19 cellular contexts compared by ENCODE assay signal in genomic region chr2:27304488-27305240, GRCh38. TPM values are rescaled to one million over a fixed set of nuclear protein-coding genes. Genes with fewer than 3 reads are reported as not detected.
DNase-seq lines count a peak whose midpoint lies in the region; ATAC-seq, FAIRE-seq and TF ChIP-seq lines count a peak whose summit lies in the region.
"Had no signal": no experiment of that assay in that cellular context is flagged by ENCODE, and none has a peak within 500 bp of the region (broad histone marks: within the 10 kb centered on the region; RNA-seq: fewer than 3 reads in every experiment).

No MANE protein-coding gene starts in this region.

- peak; percentile 9; the same call in 2 of the 3 replicates for ATAC-seq in HepG2
- ATAC-seq in right lobe of liver = no peak
- ATAC-seq in GM18858 (IDR thresholded peaks at IDR 0.05; ENCODE audit: unreplicated experiment) = no peak
- ATAC-seq in GM18861 (IDR thresholded peaks at IDR 0.05; ENCODE audit: unreplicated experiment) = no peak
- ATAC-seq: CD8-positive, alpha-beta T cell had no signal

- TF ChIP-seq POLR2A in HepG2 (IDR thresholded peaks at IDR 0.05; ENCODE audit: insufficient read depth in 1 of 2, low read depth in 2 of 2, low read length in 2 of 2) = no peak
- no peak for TF ChIP-seq POLR2A in right lobe of liver (IDR thresholded peaks at IDR 0.05)

- no peak overlapping the region for H3K4me2 ChIP-seq in HepG2 (ENCODE audit: low read depth, low read length)

- H3K79me2 ChIP-seq in HepG2 (ENCODE audit: insufficient read depth, low read length) = no peaks in the 10 kb centered on the region

- POLR2A ChIA-PET in HepG2 (lab: Yijun Ruan, JAX) = interaction anchor here (0.7 to 1.1 kb wide), 2 partner anchors 16 to 52 kb away, joined by 3 read pairs; partner anchors contain the start of gene GTF3C2

- H4K20me1 ChIP-seq in HepG2 (ENCODE audit: insufficient read depth, low read length) = no peaks in the 10 kb centered on the region

- no peak overlapping the region for H2AFZ ChIP-seq in HepG2 (ENCODE audit: low read length)
- H2AFZ ChIP-seq: GM23248 had no signal

- H3K27ac ChIP-seq in HepG2 (ENCODE audit: extremely low read length, insufficient read depth, low read length) = no peak overlapping the region
- H3K27ac ChIP-seq in right lobe of liver = no peak overlapping the region
- H3K27ac ChIP-seq: 22Rv1, GM23248 had no signal

- intact Hi-C loops in HepG2 (cut with micrococcal nuclease; ENCODE audit: unreplicated experiment) = no loop called here
- intact Hi-C loops in right lobe of liver (cut with DNase I) = loop anchor here in 1 of 2 donors (10.0 kb wide), 1 partner anchor 50 kb away; no protein-coding TSS in a partner anchor
- intact Hi-C loops in posterior vena cava (cut with DNase I) = no loop called here

- H3K4me3 ChIP-seq in HepG2 (replicated peaks in 1 of 3; ENCODE audit: insufficient read depth in 1 of 3, low read depth in 2 of 3, low read length in 3 of 3) = no peak overlapping the region
- no peak overlapping the region for H3K4me3 ChIP-seq in right lobe of liver
- H3K4me3 ChIP-seq: GM23248 had no signal

- H3K4me1 ChIP-seq in HepG2 (ENCODE audit: insufficient read depth, low read length) (peaks cover 20% of the 10 kb centered on the region), right lobe of liver (peaks cover 0 to 21% (median 2%) of the 10 kb centered on the region in 4 donors)

- no peak for FAIRE-seq in HepG2 (lab: Jason Lieb, UNC)
- FAIRE-seq: D721Med, HTR-8/SVneo had no signal

- CTCF ChIA-PET in HepG2 (lab: Yijun Ruan, JAX; ENCODE audit: low intra/inter-chr PET ratio, low total read pairs) = interaction anchor here (2.6 kb wide), 1 partner anchor 54 kb away, joined by 38 read pairs; no protein-coding TSS in a partner anchor

- in situ Hi-C loops in HepG2 (cut with HindIII; ENCODE audit: extremely low pct_ligation_motif_present, low pct_unique_long_range_greater_than_20kb) = no loop called here

- H3K9me3 ChIP-seq in HepG2 (ENCODE audit: low read length) = no peaks in the 10 kb centered on the region
- no peaks in the 10 kb centered on the region for H3K9me3 ChIP-seq in right lobe of liver

- DNase-seq in DMS53 (lab: John Stamatoyannopoulos, UW) (peak; percentile 16), DMS53 treated with DMSO at 0.1 percent for 48 hours (lab: John Stamatoyannopoulos, UW; ENCODE audit: unreplicated experiment) (no peak), HepG2 (ENCODE audit: low spot score) (no peak), right lobe of liver (no peak), posterior vena cava (ENCODE audit: low spot score) (peak; percentile 32)
- DNase-seq: CD8-positive, alpha-beta T cell; COR-L47; DMS153; GF-D8; GM23248; H9; KBM-7 had no signal

- no peak for TF ChIP-seq EP300 in HepG2 (IDR thresholded peaks at IDR 0.05; ENCODE audit: low read depth in 2 of 2, low read length in 2 of 2)
- TF ChIP-seq EP300 in HepG2 (CRISPR knock-in tag; IDR thresholded peaks at IDR 0.05; ENCODE audit: borderline replicate concordance) = no peak

- H3K27me3 ChIP-seq in HepG2 (ENCODE audit: control insufficient read depth in 1 of 2, insufficient read depth in 2 of 2, low read length in 2 of 2) (peaks cover 0 to 5% of the 10 kb centered on the region in 2 experiments; a peak in 3 of 5 replicates), right lobe of liver (peaks cover 0 to 10% of the 10 kb centered on the region in 2 donors)

- 51% methylated on average over 11 of the region's 13 CpGs for WGBS in HepG2 (ENCODE audit: low lambda C conversion rate)
- 74% methylated on average over 5 of the region's 13 CpGs for WGBS in right lobe of liver (ENCODE audit: insufficient coverage, low coverage, low lambda C conversion rate, missing lambda C conversion rate)

- no TSS peak for BruUV-seq in HepG2 (replicated peaks; lab: Mats Ljungman, UMichigan)

- H3K36me3 ChIP-seq in HepG2 (replicated peaks in 1 of 2; ENCODE audit: control insufficient read depth in 1 of 2, insufficient read depth in 2 of 2, low read length in 2 of 2) = no peaks in the 10 kb centered on the region; a peak in 2 of 5 replicates
- no peaks in the 10 kb centered on the region for H3K36me3 ChIP-seq in right lobe of liver

- TF ChIP-seq RAD21 in HepG2 (CRISPR knock-in tag; IDR thresholded peaks at IDR 0.05) = no peak

- H3K9ac ChIP-seq in HepG2 (ENCODE audit: insufficient read depth, low read depth, low read length) = no peak overlapping the region
- H3K9ac ChIP-seq: GM23248 had no signal

- TF ChIP-seq CTCF in HepG2 (CRISPR knock-in tag; IDR thresholded peaks at IDR 0.05) = no peak
- TF ChIP-seq CTCF in right lobe of liver (IDR thresholded peaks at IDR 0.05) = no peak

RNA-seq across cellular contexts. Expression of gene UCN, which starts 3.6 kb away (rescaled TPM):
- total RNA-seq in HepG2 (2016; rRNA removed; fragmentation: Illumina TruSeq; extraction: Trizol) (0.36 and 1.2 TPM in 2 replicates), right lobe of liver (1 to 10 TPM in 5 of 6 experiments, under 1 TPM in 1; 0.88 to 4.3 (median 1.6) TPM), posterior vena cava (1 to 10 TPM in 1 of 2 donors, under 1 TPM in 1; 0.95 to 1.2 TPM)
- total RNA-seq in HepG2 (2016; cell fraction: cytosol; rRNA removed; fragmentation: Illumina TruSeq; extraction: Trizol; ENCODE audit: low read depth) = not detected in 2 replicates
- total RNA-seq in HepG2 (2016; cell fraction: insoluble cytoplasmic fraction; rRNA removed; fragmentation: Illumina TruSeq; extraction: Trizol) = 0.25 and 0.54 TPM in 2 replicates
- total RNA-seq in HepG2 (2016; cell fraction: membrane; rRNA removed; fragmentation: Illumina TruSeq; extraction: Trizol) = 0.24 and 0.25 TPM in 2 replicates
- 0.53 and 1.4 TPM in 2 replicates for total RNA-seq in HepG2 (2016; cell fraction: nucleus; rRNA removed; fragmentation: Illumina TruSeq; extraction: Trizol)
- 2.3 and 2.6 TPM in 2 replicates for polyA plus RNA-seq in HepG2 (2011; rRNA removed)
- polyA plus RNA-seq in HepG2 (2011; cell fraction: cytosol; rRNA removed) = 1.3 and 2.9 TPM in 2 replicates
- 22.6 and 33.5 TPM in 2 replicates for polyA plus RNA-seq in HepG2 (2011; cell fraction: nucleus; rRNA removed)
- 1.8 TPM in 2 replicates for polyA plus RNA-seq in HepG2 (2012)
- polyA plus RNA-seq in HepG2 (2016; cell fraction: cytosol; fragmentation: Illumina TruSeq; extraction: Trizol; ENCODE audit: low read depth) = 0.14 TPM in 1 of 2 replicates, not detected in the other
- polyA plus RNA-seq in HepG2 (2016; cell fraction: insoluble cytoplasmic fraction; fragmentation: Illumina TruSeq; extraction: Trizol; ENCODE audit: low read depth) = 0.46 TPM in 1 of 2 replicates, not detected in the other
- 0.25 TPM in 1 of 2 replicates, not detected in the other for polyA plus RNA-seq in HepG2 (2016; cell fraction: membrane; fragmentation: Illumina TruSeq; extraction: Trizol; ENCODE audit: low read depth)
- polyA plus RNA-seq in HepG2 (2016; cell fraction: nucleus; fragmentation: Illumina TruSeq; extraction: Trizol; ENCODE audit: insufficient read depth, low read depth) = 2.6 and 2.7 TPM in 2 replicates
- polyA minus RNA-seq in HepG2 (2011; rRNA and poly(A)+ RNA removed; ENCODE audit: low replicate concordance) = 0.54 and 2.7 TPM in 2 replicates
- not detected in 2 replicates for polyA minus RNA-seq in HepG2 (2011; cell fraction: cytosol; rRNA and poly(A)+ RNA removed)
- 1.7 and 2.1 TPM in 2 replicates for polyA minus RNA-seq in HepG2 (2011; cell fraction: nucleus; rRNA and poly(A)+ RNA removed)
- total RNA-seq: GM23248 had no signal

RNA-seq across cellular contexts. Expression of gene MPV17, which starts 18.2 kb away (rescaled TPM):
- 37.0 and 48.9 TPM in 2 replicates for total RNA-seq in HepG2 (2016; rRNA removed; fragmentation: Illumina TruSeq; extraction: Trizol)
- total RNA-seq in HepG2 (2016; cell fraction: cytosol; rRNA removed; fragmentation: Illumina TruSeq; extraction: Trizol; ENCODE audit: low read depth) = 20.8 and 25.9 TPM in 2 replicates
- total RNA-seq in HepG2 (2016; cell fraction: insoluble cytoplasmic fraction; rRNA removed; fragmentation: Illumina TruSeq; extraction: Trizol) = 42.7 and 51.6 TPM in 2 replicates
- total RNA-seq in HepG2 (2016; cell fraction: membrane; rRNA removed; fragmentation: Illumina TruSeq; extraction: Trizol) = 26.7 and 29.9 TPM in 2 replicates
- total RNA-seq in HepG2 (2016; cell fraction: nucleus; rRNA removed; fragmentation: Illumina TruSeq; extraction: Trizol) = 42.0 and 44.6 TPM in 2 replicates
- polyA plus RNA-seq in HepG2 (2011; rRNA removed) = 119 and 129 TPM in 2 replicates
- polyA plus RNA-seq in HepG2 (2011; cell fraction: cytosol; rRNA removed) = 118 and 122 TPM in 2 replicates
- polyA plus RNA-seq in HepG2 (2011; cell fraction: nucleus; rRNA removed) = 242 and 245 TPM in 2 replicates
- polyA plus RNA-seq in HepG2 (2012) = 63.5 and 90.0 TPM in 2 replicates
- 24.1 and 27.7 TPM in 2 replicates for polyA plus RNA-seq in HepG2 (2016; cell fraction: cytosol; fragmentation: Illumina TruSeq; extraction: Trizol; ENCODE audit: low read depth)
- 63.3 and 64.7 TPM in 2 replicates for polyA plus RNA-seq in HepG2 (2016; cell fraction: insoluble cytoplasmic fraction; fragmentation: Illumina TruSeq; extraction: Trizol; ENCODE audit: low read depth)
- polyA plus RNA-seq in HepG2 (2016; cell fraction: membrane; fragmentation: Illumina TruSeq; extraction: Trizol; ENCODE audit: low read depth) = 36.5 and 39.6 TPM in 2 replicates
- 101 and 104 TPM in 2 replicates for polyA plus RNA-seq in HepG2 (2016; cell fraction: nucleus; fragmentation: Illumina TruSeq; extraction: Trizol; ENCODE audit: insufficient read depth, low read depth)
- polyA minus RNA-seq in HepG2 (2011; rRNA and poly(A)+ RNA removed; ENCODE audit: low replicate concordance) = 155 and 173 TPM in 2 replicates
- polyA minus RNA-seq in HepG2 (2011; cell fraction: cytosol; rRNA and poly(A)+ RNA removed) = 37.4 and 40.5 TPM in 2 replicates
- polyA minus RNA-seq in HepG2 (2011; cell fraction: nucleus; rRNA and poly(A)+ RNA removed) = 76.9 and 109 TPM in 2 replicates
- 10 to 100 TPM; 17.2 to 82.3 (median 30.4) TPM for total RNA-seq in right lobe of liver
- total RNA-seq in posterior vena cava = 10 to 100 TPM; 59.3 to 69.0 TPM

RNA-seq across cellular contexts. Expression of gene TRIM54, which starts 22.4 kb away (rescaled TPM):
- total RNA-seq in HepG2 (2016; rRNA removed; fragmentation: Illumina TruSeq; extraction: Trizol) (0.07 TPM in 1 of 2 replicates, not detected in the other), right lobe of liver (under 1 TPM in 2 of 6 experiments, not detected in 4; 0.14 to 0.25 TPM), posterior vena cava (under 1 TPM; 0.32 to 0.52 TPM)
- not detected in 2 replicates for total RNA-seq in HepG2 (2016; cell fraction: cytosol; rRNA removed; fragmentation: Illumina TruSeq; extraction: Trizol; ENCODE audit: low read depth)
- total RNA-seq in HepG2 (2016; cell fraction: insoluble cytoplasmic fraction; rRNA removed; fragmentation: Illumina TruSeq; extraction: Trizol) = 0.12 and 0.19 TPM in 2 replicates
- total RNA-seq in HepG2 (2016; cell fraction: membrane; rRNA removed; fragmentation: Illumina TruSeq; extraction: Trizol) = 0.07 TPM in 1 of 2 replicates, not detected in the other
- 0.65 TPM in 1 of 2 replicates, not detected in the other for total RNA-seq in HepG2 (2016; cell fraction: nucleus; rRNA removed; fragmentation: Illumina TruSeq; extraction: Trizol)
- polyA plus RNA-seq in HepG2 (2011; rRNA removed) = 0.13 and 0.14 TPM in 2 replicates
- polyA plus RNA-seq in HepG2 (2011; cell fraction: cytosol; rRNA removed) = 0.12 and 0.23 TPM in 2 replicates
- 0.37 and 0.42 TPM in 2 replicates for polyA plus RNA-seq in HepG2 (2011; cell fraction: nucleus; rRNA removed)
- 0.09 and 0.24 TPM in 2 replicates for polyA plus RNA-seq in HepG2 (2012)
- polyA plus RNA-seq in HepG2 (2016; cell fraction: cytosol; fragmentation: Illumina TruSeq; extraction: Trizol; ENCODE audit: low read depth) = not detected in 2 replicates
- 0.20 TPM in 1 of 2 replicates, not detected in the other for polyA plus RNA-seq in HepG2 (2016; cell fraction: insoluble cytoplasmic fraction; fragmentation: Illumina TruSeq; extraction: Trizol; ENCODE audit: low read depth)
- polyA plus RNA-seq in HepG2 (2016; cell fraction: membrane; fragmentation: Illumina TruSeq; extraction: Trizol; ENCODE audit: low read depth) = not detected in 2 replicates
- 0.52 TPM in 1 of 2 replicates, not detected in the other for polyA plus RNA-seq in HepG2 (2016; cell fraction: nucleus; fragmentation: Illumina TruSeq; extraction: Trizol; ENCODE audit: insufficient read depth, low read depth)
- 1.4 TPM in 1 of 2 replicates, not detected in the other for polyA minus RNA-seq in HepG2 (2011; rRNA and poly(A)+ RNA removed; ENCODE audit: low replicate concordance)
- not detected in 2 replicates for polyA minus RNA-seq in HepG2 (2011; cell fraction: cytosol; rRNA and poly(A)+ RNA removed)
- polyA minus RNA-seq in HepG2 (2011; cell fraction: nucleus; rRNA and poly(A)+ RNA removed) = not detected in 2 replicates
- total RNA-seq: CD8-positive, alpha-beta T cell; GM23248 had no signal
- polyA plus RNA-seq: BJ, CD14-positive monocyte, GM23248 had no signal

RNA-seq across cellular contexts. Expression of gene DNAJC5G, which starts 29.4 kb away (rescaled TPM):
- total RNA-seq in HepG2 (2016; rRNA removed; fragmentation: Illumina TruSeq; extraction: Trizol) (not detected in 2 replicates), right lobe of liver (not detected), posterior vena cava (1 to 10 TPM in 1 of 2 donors, under 1 TPM in 1; 0.19 to 1.0 TPM)
- total RNA-seq in HepG2 (2016; cell fraction: cytosol; rRNA removed; fragmentation: Illumina TruSeq; extraction: Trizol; ENCODE audit: low read depth) = not detected in 2 replicates
- not detected in 2 replicates for total RNA-seq in HepG2 (2016; cell fraction: insoluble cytoplasmic fraction; rRNA removed; fragmentation: Illumina TruSeq; extraction: Trizol)
- not detected in 2 replicates for total RNA-seq in HepG2 (2016; cell fraction: membrane; rRNA removed; fragmentation: Illumina TruSeq; extraction: Trizol)
- not detected in 2 replicates for total RNA-seq in HepG2 (2016; cell fraction: nucleus; rRNA removed; fragmentation: Illumina TruSeq; extraction: Trizol)
- 0.05 and 0.07 TPM in 2 replicates for polyA plus RNA-seq in HepG2 (2011; rRNA removed)
- polyA plus RNA-seq in HepG2 (2011; cell fraction: cytosol; rRNA removed) = not detected in 2 replicates
- polyA plus RNA-seq in HepG2 (2011; cell fraction: nucleus; rRNA removed) = 0.24 and 0.43 TPM in 2 replicates
- 0.17 TPM in 1 of 2 replicates, not detected in the other for polyA plus RNA-seq in HepG2 (2012)
- not detected in 2 replicates for polyA plus RNA-seq in HepG2 (2016; cell fraction: cytosol; fragmentation: Illumina TruSeq; extraction: Trizol; ENCODE audit: low read depth)
- polyA plus RNA-seq in HepG2 (2016; cell fraction: insoluble cytoplasmic fraction; fragmentation: Illumina TruSeq; extraction: Trizol; ENCODE audit: low read depth) = not detected in 2 replicates
- not detected in 2 replicates for polyA plus RNA-seq in HepG2 (2016; cell fraction: membrane; fragmentation: Illumina TruSeq; extraction: Trizol; ENCODE audit: low read depth)
- polyA plus RNA-seq in HepG2 (2016; cell fraction: nucleus; fragmentation: Illumina TruSeq; extraction: Trizol; ENCODE audit: insufficient read depth, low read depth) = not detected in 2 replicates
- polyA minus RNA-seq in HepG2 (2011; rRNA and poly(A)+ RNA removed; ENCODE audit: low replicate concordance) = not detected in 2 replicates
- not detected in 2 replicates for polyA minus RNA-seq in HepG2 (2011; cell fraction: cytosol; rRNA and poly(A)+ RNA removed)
- polyA minus RNA-seq in HepG2 (2011; cell fraction: nucleus; rRNA and poly(A)+ RNA removed) = not detected in 2 replicates
- total RNA-seq: CD8-positive, alpha-beta T cell; GM23248 had no signal
- polyA plus RNA-seq: BJ, CD14-positive monocyte, GM23248 had no signal

RNA-seq across cellular contexts. Expression of gene SLC30A3, which starts 41.8 kb away (rescaled TPM):
- 0.38 TPM in 1 of 2 replicates, not detected in the other for total RNA-seq in HepG2 (2016; rRNA removed; fragmentation: Illumina TruSeq; extraction: Trizol)
- total RNA-seq in HepG2 (2016; cell fraction: cytosol; rRNA removed; fragmentation: Illumina TruSeq; extraction: Trizol; ENCODE audit: low read depth) = 0.20 and 0.26 TPM in 2 replicates
- total RNA-seq in HepG2 (2016; cell fraction: insoluble cytoplasmic fraction; rRNA removed; fragmentation: Illumina TruSeq; extraction: Trizol) = 0.15 TPM in 1 of 2 replicates, not detected in the other
- 0.07 and 0.43 TPM in 2 replicates for total RNA-seq in HepG2 (2016; cell fraction: membrane; rRNA removed; fragmentation: Illumina TruSeq; extraction: Trizol)
- 0.25 and 0.37 TPM in 2 replicates for total RNA-seq in HepG2 (2016; cell fraction: nucleus; rRNA removed; fragmentation: Illumina TruSeq; extraction: Trizol)
- 0.79 and 1.0 TPM in 2 replicates for polyA plus RNA-seq in HepG2 (2011; rRNA removed)
- polyA plus RNA-seq in HepG2 (2011; cell fraction: cytosol; rRNA removed) = 0.54 and 0.83 TPM in 2 replicates
- 5.5 and 6.9 TPM in 2 replicates for polyA plus RNA-seq in HepG2 (2011; cell fraction: nucleus; rRNA removed)
- polyA plus RNA-seq in HepG2 (2012) = 1.1 and 1.2 TPM in 2 replicates
- polyA plus RNA-seq in HepG2 (2016; cell fraction: cytosol; fragmentation: Illumina TruSeq; extraction: Trizol; ENCODE audit: low read depth) = 0.17 and 0.28 TPM in 2 replicates
- polyA plus RNA-seq in HepG2 (2016; cell fraction: insoluble cytoplasmic fraction; fragmentation: Illumina TruSeq; extraction: Trizol; ENCODE audit: low read depth) = 0.23 TPM in 1 of 2 replicates, not detected in the other
- 0.19 and 0.29 TPM in 2 replicates for polyA plus RNA-seq in HepG2 (2016; cell fraction: membrane; fragmentation: Illumina TruSeq; extraction: Trizol; ENCODE audit: low read depth)
- 0.96 and 1.8 TPM in 2 replicates for polyA plus RNA-seq in HepG2 (2016; cell fraction: nucleus; fragmentation: Illumina TruSeq; extraction: Trizol; ENCODE audit: insufficient read depth, low read depth)
- 1.8 and 2.7 TPM in 2 replicates for polyA minus RNA-seq in HepG2 (2011; rRNA and poly(A)+ RNA removed; ENCODE audit: low replicate concordance)
- polyA minus RNA-seq in HepG2 (2011; cell fraction: cytosol; rRNA and poly(A)+ RNA removed) = 0.59 and 0.79 TPM in 2 replicates
- polyA minus RNA-seq in HepG2 (2011; cell fraction: nucleus; rRNA and poly(A)+ RNA removed) = 0.50 and 1.3 TPM in 2 replicates
- not detected for total RNA-seq in right lobe of liver
- 1 to 10 TPM in 1 of 2 donors, under 1 TPM in 1; 0.24 to 1.4 TPM for total RNA-seq in posterior vena cava
- total RNA-seq: CD8-positive, alpha-beta T cell; GM23248 had no signal
- polyA plus RNA-seq: CD14-positive monocyte, GM23248 had no signal

Comparison
In these comparisons a context has a peak if more than half of its experiments do, and no peak if none do; other contexts are left out.
1. DNase-seq: peak in DMS53 (single experiment) and posterior vena cava (single experiment); none in DMS53 treated with DMSO at 0.1 percent for 48 hours (single experiment), HepG2 (single experiment) and right lobe of liver (0 of 3).